In the genomic region with DNA sequence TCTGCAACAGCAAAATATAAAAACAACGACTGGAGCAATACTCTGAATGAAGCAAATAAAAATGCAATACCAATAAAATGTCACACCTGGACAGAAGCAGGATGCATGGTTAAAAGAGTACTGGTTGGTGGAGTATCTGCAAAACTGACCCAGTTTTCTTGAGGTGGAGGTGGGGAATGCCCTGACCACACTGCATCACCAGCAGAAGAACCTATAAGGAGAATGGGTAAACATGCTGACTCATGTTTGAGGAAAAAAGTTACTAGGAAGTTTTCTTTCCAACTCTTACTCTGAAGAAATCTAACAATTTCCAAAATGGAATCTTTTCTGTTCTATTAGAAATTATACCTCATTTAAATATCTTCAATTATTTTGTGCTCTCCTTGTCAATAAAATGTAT, we compare ENCODE assay signal across 9 cellular contexts. TPM values are rescaled to one million over a fixed set of nuclear protein-coding genes. Genes with fewer than 3 reads are reported as not detected.
A peak's percentile ranks its signal among the peaks of the same experiment; 100 is the strongest.
DNase-seq lines count a peak whose midpoint lies in the region; ATAC-seq and TF ChIP-seq lines count a peak whose summit lies in the region.
"Had no signal": no experiment of that assay in that cellular context is flagged by ENCODE, and none has a peak within 500 bp of the region (broad histone marks: within the 10 kb centered on the region; RNA-seq: fewer than 3 reads in every experiment).

No MANE protein-coding gene starts in this region.

- intact Hi-C loops in activated T-helper 1 cell treated with anti-CD3 and anti-CD28 coated beads, Interleukin-12 subunit alpha, Interleukin-12 subunit beta, Interleukin-2, Interleukin-4 antibody, amounts not matched to agents 30 ng/mL and 10 ng/mL and 1 ng/mL, durations not matched to agents 14 hours and 24 hours and 36 hours (cut with micrococcal nuclease), result loop anchor here (2.0 to 10.0 kb wide), 2 partner anchors 350 to 1642 kb away; partner anchors contain the start of gene TXLNB

- H3K27ac ChIP-seq in SJCRH30, result no peak overlapping the region
- H3K27ac ChIP-seq in coronary artery, result no peak overlapping the region
- H3K27ac ChIP-seq: thyroid gland had no signal

- H3K4me1 Mint-ChIP-seq in activated T-helper 1 cell treated with anti-CD3 and anti-CD28 coated beads, Interleukin-12 subunit alpha, Interleukin-12 subunit beta, Interleukin-2, Interleukin-4 antibody, amounts not matched to agents 30 ng/mL and 10 ng/mL and 1 ng/mL, durations not matched to agents 14 hours and 24 hours and 36 hours (ENCODE audit: low read depth), result peaks cover 63% of the 10 kb centered on the region

- no peaks in the 10 kb centered on the region for H3K27me3 ChIP-seq in kidney epithelial cell (ENCODE audit: control insufficient read depth, insufficient read depth, low read length)
- no peaks in the 10 kb centered on the region for H3K27me3 ChIP-seq in SJCRH30
- H3K27me3 ChIP-seq: thyroid gland had no signal

- peak; percentile 45 for ATAC-seq in HG02623 (IDR thresholded peaks at IDR 0.05; ENCODE audit: unreplicated experiment)
- no peak for ATAC-seq in GM21717 (IDR thresholded peaks at IDR 0.05; ENCODE audit: unreplicated experiment)
- no peak for ATAC-seq in HG03571 (IDR thresholded peaks at IDR 0.05; ENCODE audit: unreplicated experiment)

- H3K4me1 ChIP-seq in SJCRH30, result no peaks in the 10 kb centered on the region
- H3K4me1 ChIP-seq: thyroid gland had no signal

- POLR2A ChIA-PET in GM10248 (lab: Yijun Ruan, JAX), result no interaction called here

- no peaks in the 10 kb centered on the region for H3K9me3 ChIP-seq in SJCRH30 (replicated peaks)
- H3K9me3 ChIP-seq: thyroid gland had no signal

- H3K9me3 Mint-ChIP-seq in activated T-helper 1 cell treated with anti-CD3 and anti-CD28 coated beads, Interleukin-12 subunit alpha, Interleukin-12 subunit beta, Interleukin-2, Interleukin-4 antibody, amounts not matched to agents 30 ng/mL and 10 ng/mL and 1 ng/mL, durations not matched to agents 14 hours and 24 hours and 36 hours, result no peaks in the 10 kb centered on the region

- peak; percentile 15 for DNase-seq in GM10248 (ENCODE audit: extremely low spot score)
- peak; percentile 21 for DNase-seq in activated T-helper 1 cell treated with anti-CD3 and anti-CD28 coated beads, Interleukin-12 subunit alpha, Interleukin-12 subunit beta, Interleukin-2, Interleukin-4 antibody, amounts not matched to agents 30 ng/mL and 10 ng/mL and 1 ng/mL, durations not matched to agents 14 hours and 24 hours and 36 hours (ENCODE audit: low spot score)
- peak; percentile 54 for DNase-seq in kidney epithelial cell (ENCODE audit: low read depth)
- DNase-seq in SJCRH30, result no peak
- no peak for DNase-seq in coronary artery (ENCODE audit: low spot score)

- H3K27ac Mint-ChIP-seq in activated T-helper 1 cell treated with anti-CD3 and anti-CD28 coated beads, Interleukin-12 subunit alpha, Interleukin-12 subunit beta, Interleukin-2, Interleukin-4 antibody, amounts not matched to agents 30 ng/mL and 10 ng/mL and 1 ng/mL, durations not matched to agents 14 hours and 24 hours and 36 hours, result peak overlapping the region; percentile 53

- CTCF ChIA-PET in GM10248 (lab: Yijun Ruan, JAX), result no interaction called here

- no peaks in the 10 kb centered on the region for H3K36me3 ChIP-seq in kidney epithelial cell (ENCODE audit: control insufficient read depth, insufficient read depth, low read length)
- H3K36me3 ChIP-seq in SJCRH30, result peaks cover 34% of the 10 kb centered on the region

- H3K4me3 ChIP-seq in kidney epithelial cell (ENCODE audit: low read depth, low read length) (no peak overlapping the region), SJCRH30 (no peak overlapping the region), coronary artery (no peak overlapping the region)
- H3K4me3 ChIP-seq: thyroid gland had no signal

- TF ChIP-seq CTCF in GM10248 (IDR thresholded peaks at IDR 0.05; ENCODE audit: control extremely low read depth, extremely low read depth, low read depth, missing control alignments) (no peak), kidney epithelial cell (IDR thresholded peaks at IDR 0.05; ENCODE audit: insufficient read depth, low read length, poor library complexity, severe bottlenecking) (no peak), coronary artery (IDR thresholded peaks at IDR 0.05) (no peak)

- peak overlapping the region; percentile 17 for H3K4me3 Mint-ChIP-seq in activated T-helper 1 cell treated with anti-CD3 and anti-CD28 coated beads, Interleukin-12 subunit alpha, Interleukin-12 subunit beta, Interleukin-2, Interleukin-4 antibody, amounts not matched to agents 30 ng/mL and 10 ng/mL and 1 ng/mL, durations not matched to agents 14 hours and 24 hours and 36 hours

- H3K27me3 Mint-ChIP-seq in activated T-helper 1 cell treated with anti-CD3 and anti-CD28 coated beads, Interleukin-12 subunit alpha, Interleukin-12 subunit beta, Interleukin-2, Interleukin-4 antibody, amounts not matched to agents 30 ng/mL and 10 ng/mL and 1 ng/mL, durations not matched to agents 14 hours and 24 hours and 36 hours (ENCODE audit: insufficient read depth), result no peaks in the 10 kb centered on the region

- H3K36me3 Mint-ChIP-seq in activated T-helper 1 cell treated with anti-CD3 and anti-CD28 coated beads, Interleukin-12 subunit alpha, Interleukin-12 subunit beta, Interleukin-2, Interleukin-4 antibody, amounts not matched to agents 30 ng/mL and 10 ng/mL and 1 ng/mL, durations not matched to agents 14 hours and 24 hours and 36 hours (ENCODE audit: low read depth), result peaks cover 37% of the 10 kb centered on the region

RNA-seq across cellular contexts. Expression of gene REPS1, which starts 43.6 kb away (rescaled TPM):
- 69.6 and 74.6 TPM in 2 replicates for total RNA-seq in activated T-helper 1 cell treated with anti-CD3 and anti-CD28 coated beads, Interleukin-12 subunit alpha, Interleukin-12 subunit beta, Interleukin-2, Interleukin-4 antibody, amounts not matched to agents 30 ng/mL and 10 ng/mL and 1 ng/mL, durations not matched to agents 14 hours and 24 hours and 36 hours
- 37.9 and 40.7 TPM in 2 replicates for total RNA-seq in kidney epithelial cell
- 65.7 and 66.7 TPM in 2 replicates for total RNA-seq in SJCRH30 (2014; rRNA removed; shearing (Covaris generic))

Comparison
In these comparisons a context has a peak if more than half of its experiments do, and no peak if none do; other contexts are left out.
1. DNase-seq: peak in GM10248 (single experiment), activated T-helper 1 cell treated with anti-CD3 and anti-CD28 coated beads, Interleukin-12 subunit alpha, Interleukin-12 subunit beta, Interleukin-2, Interleukin-4 antibody, amounts not matched to agents 30 ng/mL and 10 ng/mL and 1 ng/mL, durations not matched to agents 14 hours and 24 hours and 36 hours (single experiment) and kidney epithelial cell (single experiment); none in SJCRH30 (0 of 2) and coronary artery (single experiment).